Comparison of ENCODE assay signal across 1 cellular context in the genomic region with DNA sequence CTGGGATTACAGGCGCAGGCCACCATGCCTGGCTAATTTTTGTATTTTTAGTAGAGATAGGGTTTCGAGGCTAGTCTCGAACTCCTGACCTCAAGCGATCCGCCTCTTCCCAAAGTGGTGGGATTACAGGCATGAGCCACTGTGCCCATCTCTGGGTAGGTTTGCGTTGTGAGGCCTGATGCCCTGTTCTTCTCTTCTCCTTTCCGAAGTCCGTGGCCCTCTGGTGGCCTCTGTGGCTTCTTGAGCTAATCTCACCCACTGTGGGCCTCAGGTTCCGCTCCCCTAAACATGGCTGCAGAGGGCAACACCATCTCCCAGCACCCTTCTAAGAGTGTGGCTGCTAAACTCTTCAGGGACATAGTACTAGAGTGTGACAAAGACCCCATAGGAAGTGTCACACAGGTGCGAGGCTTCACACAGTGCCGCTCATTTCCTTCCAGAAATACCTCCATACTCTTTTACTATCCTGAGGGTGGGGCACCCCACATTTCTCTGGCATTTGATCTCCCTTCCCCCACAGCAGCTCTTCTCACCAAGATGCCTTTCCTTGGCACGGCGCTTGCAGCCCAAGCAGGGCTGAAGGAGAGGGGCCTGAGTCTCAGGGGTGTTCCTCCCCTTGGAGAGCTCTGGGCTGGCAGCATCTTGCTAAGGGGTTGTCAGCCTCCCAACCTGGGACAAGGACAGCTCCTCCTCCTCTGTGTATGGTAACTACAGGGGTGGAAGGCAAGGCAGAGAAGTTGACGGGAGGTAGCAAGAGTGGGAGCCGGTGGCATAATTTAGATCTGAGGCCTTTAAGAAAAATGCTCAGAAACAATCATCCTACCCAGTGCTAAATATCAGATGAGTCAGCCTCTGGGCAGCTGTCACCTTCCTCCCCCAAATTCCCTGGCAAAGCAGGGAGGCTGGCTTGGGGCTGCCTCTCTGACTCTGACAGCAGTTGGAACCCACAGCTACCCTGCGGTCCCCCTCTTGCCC.
TF ChIP-seq lines count a peak whose summit lies in the region.

No MANE protein-coding gene starts in this region.

TF ChIP-seq in HepG2, 621 proteins besides CTCF, POLR2A, EP300 and RAD21:
- no peak for TF ChIP-seq POLR2AphosphoS5 (IDR thresholded peaks at IDR 0.05; ENCODE audit: low read depth, low read length)
- TF ChIP-seq RFXAP (CRISPR knock-in tag; IDR thresholded peaks at IDR 0.05; ENCODE audit: borderline replicate concordance) = no peak
- TF ChIP-seq, protein P1, sequence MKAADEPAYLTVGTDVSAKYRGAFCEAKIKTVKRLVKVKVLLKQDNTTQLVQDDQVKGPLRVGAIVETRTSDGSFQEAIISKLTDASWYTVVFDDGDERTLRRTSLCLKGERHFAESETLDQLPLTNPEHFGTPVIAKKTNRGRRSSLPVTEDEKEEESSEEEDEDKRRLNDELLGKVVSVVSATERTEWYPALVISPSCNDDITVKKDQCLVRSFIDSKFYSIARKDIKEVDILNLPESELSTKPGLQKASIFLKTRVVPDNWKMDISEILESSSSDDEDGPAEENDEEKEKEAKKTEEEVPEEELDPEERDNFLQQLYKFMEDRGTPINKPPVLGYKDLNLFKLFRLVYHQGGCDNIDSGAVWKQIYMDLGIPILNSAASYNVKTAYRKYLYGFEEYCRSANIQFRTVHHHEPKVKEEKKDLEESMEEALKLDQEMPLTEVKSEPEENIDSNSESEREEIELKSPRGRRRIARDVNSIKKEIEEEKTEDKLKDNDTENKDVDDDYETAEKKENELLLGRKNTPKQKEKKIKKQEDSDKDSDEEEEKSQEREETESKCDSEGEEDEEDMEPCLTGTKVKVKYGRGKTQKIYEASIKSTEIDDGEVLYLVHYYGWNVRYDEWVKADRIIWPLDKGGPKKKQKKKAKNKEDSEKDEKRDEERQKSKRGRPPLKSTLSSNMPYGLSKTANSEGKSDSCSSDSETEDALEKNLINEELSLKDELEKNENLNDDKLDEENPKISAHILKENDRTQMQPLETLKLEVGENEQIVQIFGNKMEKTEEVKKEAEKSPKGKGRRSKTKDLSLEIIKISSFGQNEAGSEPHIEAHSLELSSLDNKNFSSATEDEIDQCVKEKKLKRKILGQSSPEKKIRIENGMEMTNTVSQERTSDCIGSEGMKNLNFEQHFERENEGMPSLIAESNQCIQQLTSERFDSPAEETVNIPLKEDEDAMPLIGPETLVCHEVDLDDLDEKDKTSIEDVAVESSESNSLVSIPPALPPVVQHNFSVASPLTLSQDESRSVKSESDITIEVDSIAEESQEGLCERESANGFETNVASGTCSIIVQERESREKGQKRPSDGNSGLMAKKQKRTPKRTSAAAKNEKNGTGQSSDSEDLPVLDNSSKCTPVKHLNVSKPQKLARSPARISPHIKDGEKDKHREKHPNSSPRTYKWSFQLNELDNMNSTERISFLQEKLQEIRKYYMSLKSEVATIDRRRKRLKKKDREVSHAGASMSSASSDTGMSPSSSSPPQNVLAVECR (CRISPR knock-in tag; IDR thresholded peaks at IDR 0.05; ENCODE audit: borderline replicate concordance) = no peak
- TF ChIP-seq ZNF230 (CRISPR knock-in tag; IDR thresholded peaks at IDR 0.05) = no peak
- TF ChIP-seq CREB1 (IDR thresholded peaks at IDR 0.05) = no peak
- no peak for TF ChIP-seq CREB1 (CRISPR knock-in tag; IDR thresholded peaks at IDR 0.05)
